Comparison of ENCODE assay signal across 20 cellular contexts in genomic region chr1:43938892-43939587, GRCh38. TPM values are rescaled to one million over a fixed set of nuclear protein-coding genes. Genes with fewer than 3 reads are reported as not detected.
DNase-seq lines count a peak whose midpoint lies in the region; ATAC-seq and TF ChIP-seq lines count a peak whose summit lies in the region.
"Had no signal": no experiment of that assay in that cellular context is flagged by ENCODE, and none has a peak within 500 bp of the region (broad histone marks: within the 10 kb centered on the region; RNA-seq: fewer than 3 reads in every experiment).

No MANE protein-coding gene starts in this region.

- H3K27ac Mint-ChIP-seq in osteocyte (ENCODE audit: unreplicated experiment), result no peak overlapping the region
- H3K27ac Mint-ChIP-seq: activated CD8-positive, alpha-beta memory T cell treated with anti-CD3 and anti-CD28 coated beads, Interleukin-2, amount 10 ng/mL, durations not matched to agents 7 days and 5 days; activated naive CD8-positive, alpha-beta T cell treated with anti-CD3 and anti-CD28 coated beads for 36 hours; activated T-helper 1 cell treated with anti-CD3 and anti-CD28 coated beads, Interleukin-12 subunit alpha, Interleukin-12 subunit beta, Interleukin-2, Interleukin-4 antibody, amounts not matched to agents 30 ng/mL and 10 ng/mL and 1 ng/mL, durations not matched to agents 14 hours and 24 hours and 36 hours; immature natural killer cell had no signal

- H3K4me1 Mint-ChIP-seq in osteocyte (ENCODE audit: unreplicated experiment), result peaks cover 6% of the 10 kb centered on the region

- TF ChIP-seq CTCF in heart left ventricle (IDR thresholded peaks at IDR 0.05) (no peak), osteocyte (IDR thresholded peaks at IDR 0.05) (no peak)

- H3K36me3 ChIP-seq in heart left ventricle, result no peaks in the 10 kb centered on the region
- H3K36me3 ChIP-seq: neutrophil, SJCRH30, uterus had no signal

- ATAC-seq in Right ventricle myocardium superior (ENCODE audit: poor library complexity) (peak; percentile 69), heart left ventricle (peak in 3 of 4 donors; percentile 40 to 54 (median 44))
- ATAC-seq: activated CD8-positive, alpha-beta memory T cell treated with anti-CD3 and anti-CD28 coated beads, Interleukin-2, amount 10 ng/mL, durations not matched to agents 7 days and 5 days had no signal

- no peaks in the 10 kb centered on the region for H3K9me3 ChIP-seq in heart left ventricle
- H3K9me3 ChIP-seq: BLaER1, neutrophil, SJCRH30, uterus had no signal

- H3K27me3 Mint-ChIP-seq in osteocyte (ENCODE audit: unreplicated experiment), result peaks cover 3% of the 10 kb centered on the region

- H3K4me3 Mint-ChIP-seq in osteocyte (ENCODE audit: unreplicated experiment), result no peak overlapping the region
- H3K4me3 Mint-ChIP-seq: activated CD8-positive, alpha-beta memory T cell treated with anti-CD3 and anti-CD28 coated beads, Interleukin-2, amount 10 ng/mL, durations not matched to agents 7 days and 5 days; activated naive CD8-positive, alpha-beta T cell treated with anti-CD3 and anti-CD28 coated beads for 36 hours; activated T-helper 1 cell treated with anti-CD3 and anti-CD28 coated beads, Interleukin-12 subunit alpha, Interleukin-12 subunit beta, Interleukin-2, Interleukin-4 antibody, amounts not matched to agents 30 ng/mL and 10 ng/mL and 1 ng/mL, durations not matched to agents 14 hours and 24 hours and 36 hours; immature natural killer cell had no signal

- no peaks in the 10 kb centered on the region for H3K9me3 Mint-ChIP-seq in osteocyte (ENCODE audit: unreplicated experiment)
- H3K9me3 Mint-ChIP-seq: activated naive CD8-positive, alpha-beta T cell treated with anti-CD3 and anti-CD28 coated beads for 36 hours; activated T-helper 1 cell treated with anti-CD3 and anti-CD28 coated beads, Interleukin-12 subunit alpha, Interleukin-12 subunit beta, Interleukin-2, Interleukin-4 antibody, amounts not matched to agents 30 ng/mL and 10 ng/mL and 1 ng/mL, durations not matched to agents 14 hours and 24 hours and 36 hours; immature natural killer cell had no signal

- H3K4me3 ChIP-seq in heart left ventricle, result no peak overlapping the region
- H3K4me3 ChIP-seq: BLaER1, SJCRH30, uterus had no signal

- no peak overlapping the region for H3K27ac ChIP-seq in heart left ventricle
- peak overlapping the region; percentile 6 for H3K27ac ChIP-seq in substantia nigra (ENCODE audit: low read depth, low read length, poor library complexity, severe bottlenecking)
- H3K27ac ChIP-seq: BLaER1, neutrophil, SJCRH30, uterus had no signal

- intact Hi-C loops in Right ventricle myocardium superior (cut with DNase I), result loop anchor here (10.0 kb wide), 1 partner anchor 414 kb away; no protein-coding TSS in a partner anchor
- intact Hi-C loops in cardiac septum (cut with DNase I), result no loop called here
- intact Hi-C loops in heart left ventricle (cut with DNase I), result loop anchor here in 4 of 10 donors (5.0 to 10.0 kb wide), 3 partner anchors 106 to 414 kb away; partner anchors contain the start of gene PTPRF (in 1 of the 4)

- peaks cover 0 to 14% (median 4%) of the 10 kb centered on the region in 9 donors for H3K27me3 ChIP-seq in heart left ventricle
- H3K27me3 ChIP-seq: SJCRH30, uterus had no signal

- peak; percentile 69 for DNase-seq in Right ventricle myocardium superior
- DNase-seq in cardiac septum (ENCODE audit: low spot score), result no peak
- peak in 2 of 5 donors; percentile 48 to 68 for DNase-seq in heart left ventricle
- DNase-seq in substantia nigra (lab: John Stamatoyannopoulos, UW), result peak in 16 of 49 donors; percentile 15 to 62 (median 41)
- no peak for DNase-seq in NCI-H187 treated with DMSO at 0.1 percent for 48 hours (lab: John Stamatoyannopoulos, UW)
- no peak for DNase-seq in osteocyte (ENCODE audit: extremely low spot score, unreplicated experiment)
- DNase-seq: activated CD4-positive, alpha-beta T cell treated with anti-CD3 and anti-CD28 coated beads for 48 hours; activated CD8-positive, alpha-beta memory T cell treated with anti-CD3 and anti-CD28 coated beads, Interleukin-2, amount 10 ng/mL, durations not matched to agents 7 days and 5 days; activated naive CD8-positive, alpha-beta T cell treated with anti-CD3 and anti-CD28 coated beads for 36 hours; immature natural killer cell; MM.1S; NCI-H1436 treated with DMSO at 0.1 percent for 48 hours; NCI-H2171 treated with DMSO at 0.1 percent for 48 hours; NCI-H526; SJCRH30; uterus had no signal

- peaks cover 0 to 20% (median 7%) of the 10 kb centered on the region in 12 donors for H3K4me1 ChIP-seq in heart left ventricle
- H3K4me1 ChIP-seq: uterus had no signal

- no peak for TF ChIP-seq POLR2A in heart left ventricle (IDR thresholded peaks at IDR 0.05)

- no peaks in the 10 kb centered on the region for H3K36me3 Mint-ChIP-seq in osteocyte (ENCODE audit: unreplicated experiment)

- 49 to 66% (median 53%) methylated on average over 3 of the region's 3 CpGs for WGBS in heart left ventricle, 4 donors

RNA-seq across cellular contexts. Expression of gene ARTN, which starts 5.4 kb away (rescaled TPM):
- total RNA-seq in Right ventricle myocardium superior (not detected), cardiac septum (0.70 TPM), heart left ventricle (1 to 10 TPM in 1 of 9 donors, under 1 TPM in 2, not detected in 6; 0.14 to 1.3 (median 0.37) TPM), osteocyte (0.81 and 1.1 TPM in 2 replicates)
- polyA plus RNA-seq in heart left ventricle, result under 1 TPM; 0.07 to 0.23 TPM
- total RNA-seq: A172; activated CD8-positive, alpha-beta memory T cell treated with anti-CD3 and anti-CD28 coated beads, Interleukin-2, amount 10 ng/mL, durations not matched to agents 7 days and 5 days had no signal
- polyA plus RNA-seq: immature natural killer cell had no signal

RNA-seq across cellular contexts. Expression of gene IPO13, which starts 7.7 kb away (rescaled TPM):
- total RNA-seq in Right ventricle myocardium superior (58.8 TPM), cardiac septum (60.6 TPM), heart left ventricle (10 to 100 TPM; 51.4 to 71.0 (median 56.7) TPM), osteocyte (37.6 and 40.8 TPM in 2 replicates)
- polyA plus RNA-seq in heart left ventricle, result 10 to 100 TPM; 29.9 to 46.9 TPM

RNA-seq across cellular contexts. Expression of gene DPH2, which starts 30.8 kb away (rescaled TPM):
- 16.2 TPM for total RNA-seq in Right ventricle myocardium superior
- total RNA-seq in cardiac septum, result 15.5 TPM
- total RNA-seq in heart left ventricle, result 10 to 100 TPM; 13.2 to 36.7 (median 14.7) TPM
- polyA plus RNA-seq in heart left ventricle, result 10 to 100 TPM in 1 of 2 donors, 1 to 10 TPM in 1; 8.0 to 65.6 TPM
- total RNA-seq in osteocyte, result 21.7 and 22.4 TPM in 2 replicates

RNA-seq across cellular contexts. Expression of gene ATP6V0B, which starts 35.7 kb away (rescaled TPM):
- total RNA-seq in Right ventricle myocardium superior, result 80.9 TPM
- 81.6 TPM for total RNA-seq in cardiac septum
- total RNA-seq in heart left ventricle, result 100 to 1,000 TPM in 3 of 9 donors, 10 to 100 TPM in 6; 71.4 to 140 (median 93.2) TPM
- 100 to 1,000 TPM in 1 of 2 donors, 10 to 100 TPM in 1; 84.7 to 235 TPM for polyA plus RNA-seq in heart left ventricle
- total RNA-seq in osteocyte, result 128 and 130 TPM in 2 replicates

RNA-seq across cellular contexts. Expression of gene B4GALT2, which starts 40.0 kb away (rescaled TPM):
- total RNA-seq in Right ventricle myocardium superior (34.3 TPM), cardiac septum (44.3 TPM), heart left ventricle (10 to 100 TPM; 26.8 to 65.0 (median 40.2) TPM), osteocyte (62.8 and 65.5 TPM in 2 replicates)
- polyA plus RNA-seq in heart left ventricle, result 10 to 100 TPM; 29.2 to 65.7 TPM
